In genomic region chr7:151334628-151335027, GRCh38 we compare ENCODE assay signal across 1 cellular context.
TF ChIP-seq lines count a peak whose summit lies in the region.

No MANE protein-coding gene starts in this region.

TF ChIP-seq in K562, 482 proteins besides CTCF, POLR2A, EP300 and RAD21 (continued from another document):
- no peak for TF ChIP-seq ZNF740 (CRISPR knock-in tag; IDR thresholded peaks at IDR 0.05)
- TF ChIP-seq ZNF740 (tag; IDR thresholded peaks at IDR 0.05) = 0 out of 4 replicates have a peak, but pooled peaks of 1 of the 2 experiments have one; percentile 45
- peak; percentile 84 for TF ChIP-seq TFE3 (CRISPR knock-in tag; IDR thresholded peaks at IDR 0.05)
- no peak for TF ChIP-seq KDM4B (IDR thresholded peaks at IDR 0.05; ENCODE audit: borderline replicate concordance in 2 of 2, low read depth in 1 of 2)
TF ChIP-seq in K562: peak in this region for 5.
